17 cellular contexts compared by ENCODE assay signal in genomic region chr4:156798438-156798837, GRCh38.
DNase-seq lines count a peak whose midpoint lies in the region; ATAC-seq and TF ChIP-seq lines count a peak whose summit lies in the region.
"Had no signal": no experiment of that assay in that cellular context is flagged by ENCODE, and none has a peak within 500 bp of the region (broad histone marks: within the 10 kb centered on the region; RNA-seq: fewer than 3 reads in every experiment).

No MANE protein-coding gene starts in this region.

- CTCF ChIA-PET in RWPE1 (lab: Yijun Ruan, JAX): interaction anchor here (0.5 kb wide), 1 partner anchor 599 kb away, joined by 6 read pairs; no protein-coding TSS in a partner anchor
- CTCF ChIA-PET in naive thymus-derived CD4-positive, alpha-beta T cell (lab: Charles Lee): no interaction called here

- H3K4me3 ChIP-seq in ACC112 (ENCODE audit: low read depth, low read length): no peak overlapping the region
- no peak overlapping the region for H3K4me3 ChIP-seq in naive thymus-derived CD4-positive, alpha-beta T cell (ENCODE audit: low read length)
- H3K4me3 ChIP-seq in colonic mucosa: no peak overlapping the region
- H3K4me3 ChIP-seq: MG63 had no signal

- no peak for ATAC-seq in naive thymus-derived CD4-positive, alpha-beta T cell

- no peak for TF ChIP-seq CTCF in RWPE1 (conservative IDR thresholded peaks at IDR 0.05; ENCODE audit: low read depth)
- TF ChIP-seq CTCF in chondrocyte (IDR thresholded peaks at IDR 0.05): no peak
- TF ChIP-seq CTCF in mesothelial cell of epicardium (IDR thresholded peaks at IDR 0.05; ENCODE audit: unreplicated experiment): no peak
- no peak for TF ChIP-seq CTCF in colonic mucosa (IDR thresholded peaks at IDR 0.05)

- no peaks in the 10 kb centered on the region for H3K27me3 Mint-ChIP-seq in chondrocyte (ENCODE audit: low read depth)
- H3K27me3 Mint-ChIP-seq in mesothelial cell of epicardium (ENCODE audit: low read depth): no peaks in the 10 kb centered on the region
- no peaks in the 10 kb centered on the region for H3K27me3 Mint-ChIP-seq in naive thymus-derived CD4-positive, alpha-beta T cell
- H3K27me3 Mint-ChIP-seq: CD4-positive, alpha-beta T cell had no signal

- no peaks in the 10 kb centered on the region for H3K9me3 Mint-ChIP-seq in chondrocyte (ENCODE audit: low read depth)
- no peaks in the 10 kb centered on the region for H3K9me3 Mint-ChIP-seq in mesothelial cell of epicardium
- H3K9me3 Mint-ChIP-seq in naive thymus-derived CD4-positive, alpha-beta T cell: peaks cover 0 to 2% (median 0%) of the 10 kb centered on the region in 11 donors
- H3K9me3 Mint-ChIP-seq: CD4-positive, alpha-beta T cell had no signal

- no peaks in the 10 kb centered on the region for H3K27me3 ChIP-seq in ACC112 (ENCODE audit: insufficient read depth, low read length)
- H3K27me3 ChIP-seq in naive thymus-derived CD4-positive, alpha-beta T cell (ENCODE audit: control insufficient read depth in 2 of 2, insufficient read depth in 2 of 2, low read length in 2 of 2): no peaks in the 10 kb centered on the region
- H3K27me3 ChIP-seq in colonic mucosa: no peaks in the 10 kb centered on the region
- H3K27me3 ChIP-seq: MG63 had no signal

- peak; percentile 50 for DNase-seq in RWPE1 (ENCODE audit: low spot score)
- DNase-seq in chondrocyte (ENCODE audit: low spot score): no peak
- no peak for DNase-seq in mesothelial cell of epicardium (ENCODE audit: low spot score in 2 of 2, unreplicated experiment in 2 of 2)
- no peak for DNase-seq in AG20443 (ENCODE audit: low spot score)
- no peak for DNase-seq in naive thymus-derived CD4-positive, alpha-beta T cell
- DNase-seq in colonic mucosa: no peak
- DNase-seq: CD4-positive, alpha-beta T cell; COR-L47; DMS79; MG63; NCI-H1048; NCI-H1417 treated with DMSO at 0.1 percent for 48 hours; NCI-H2029 treated with DMSO at 0.1 percent for 48 hours; NCI-H510A treated with DMSO at 0.1 percent for 48 hours; NCI-H748 treated with DMSO at 0.1 percent for 48 hours; NK-92 treated with Interleukin-12 subunit alpha and Interleukin-12 subunit beta, amount 100 ng/mL, for 24 hours had no signal

- H3K4me1 Mint-ChIP-seq in chondrocyte (ENCODE audit: low read depth): peaks cover 48% of the 10 kb centered on the region
- H3K4me1 Mint-ChIP-seq in mesothelial cell of epicardium: peaks cover 42% of the 10 kb centered on the region
- no peaks in the 10 kb centered on the region for H3K4me1 Mint-ChIP-seq in naive thymus-derived CD4-positive, alpha-beta T cell

- H3K4me3 Mint-ChIP-seq in chondrocyte (ENCODE audit: unreplicated experiment) (no peak overlapping the region), mesothelial cell of epicardium (no peak overlapping the region)
- H3K4me3 Mint-ChIP-seq in naive thymus-derived CD4-positive, alpha-beta T cell: no peak overlapping the region
- H3K4me3 Mint-ChIP-seq: CD4-positive, alpha-beta T cell had no signal

- H3K36me3 ChIP-seq in ACC112 (ENCODE audit: insufficient read depth, low read length): no peaks in the 10 kb centered on the region
- H3K36me3 ChIP-seq in naive thymus-derived CD4-positive, alpha-beta T cell (ENCODE audit: control insufficient read depth in 2 of 3, insufficient read depth in 3 of 3, low read length in 3 of 3): no peaks in the 10 kb centered on the region
- no peaks in the 10 kb centered on the region for H3K36me3 ChIP-seq in colonic mucosa

- H3K36me3 Mint-ChIP-seq in chondrocyte (ENCODE audit: low read depth): peaks cover 3% of the 10 kb centered on the region
- H3K36me3 Mint-ChIP-seq in mesothelial cell of epicardium: peaks cover 7% of the 10 kb centered on the region
- no peaks in the 10 kb centered on the region for H3K36me3 Mint-ChIP-seq in naive thymus-derived CD4-positive, alpha-beta T cell

- H3K4me1 ChIP-seq in ACC112 (ENCODE audit: control insufficient read depth, insufficient read depth, low read length, unreplicated experiment) (peaks cover 30% of the 10 kb centered on the region), colonic mucosa (no peaks in the 10 kb centered on the region)
- no peaks in the 10 kb centered on the region for H3K4me1 ChIP-seq in naive thymus-derived CD4-positive, alpha-beta T cell (ENCODE audit: control insufficient read depth in 2 of 2, insufficient read depth in 2 of 2, low read length in 2 of 2)

- intact Hi-C loops in naive thymus-derived CD4-positive, alpha-beta T cell (cut with micrococcal nuclease): no loop called here
- intact Hi-C loops in colonic mucosa (cut with DNase I): no loop called here

- no peak overlapping the region for H3K9ac ChIP-seq in colonic mucosa (ENCODE audit: low read depth in 2 of 2, low read length in 2 of 2)

- H3K9me3 ChIP-seq in naive thymus-derived CD4-positive, alpha-beta T cell (ENCODE audit: control insufficient read depth in 2 of 3, low read length in 3 of 3): no peaks in the 10 kb centered on the region
- no peaks in the 10 kb centered on the region for H3K9me3 ChIP-seq in colonic mucosa
- H3K9me3 ChIP-seq: MG63 had no signal

- H3K27ac ChIP-seq in ACC112 (ENCODE audit: low read depth, low read length) (peak overlapping the region; percentile 46), RWPE1 (peak overlapping the region; percentile 87), colonic mucosa (no peak overlapping the region)
- H3K27ac ChIP-seq in naive thymus-derived CD4-positive, alpha-beta T cell (ENCODE audit: low read depth, low read length): no peak overlapping the region

- POLR2A ChIA-PET in RWPE1 (lab: Yijun Ruan, JAX; ENCODE audit: low non-redundant PET): no interaction called here
- POLR2A ChIA-PET in naive thymus-derived CD4-positive, alpha-beta T cell (lab: Charles Lee): no interaction called here

- H2AFZ ChIP-seq in ACC112 (ENCODE audit: low read length, unreplicated experiment): no peak overlapping the region

- peaks cover 2% of the 10 kb centered on the region for H3K79me2 ChIP-seq in ACC112 (ENCODE audit: control insufficient read depth, insufficient read depth, low read length, unreplicated experiment)

- H3K27ac Mint-ChIP-seq in chondrocyte (ENCODE audit: unreplicated experiment) (peak overlapping the region; percentile 87), mesothelial cell of epicardium (peak overlapping the region; percentile 73)
- H3K27ac Mint-ChIP-seq in naive thymus-derived CD4-positive, alpha-beta T cell: no peak overlapping the region
- H3K27ac Mint-ChIP-seq: CD4-positive, alpha-beta T cell had no signal

Comparison
In these comparisons a context has a peak if more than half of its experiments do, and no peak if none do; other contexts are left out.
1. H3K27ac ChIP-seq: peak in ACC112 (single experiment) and RWPE1 (single experiment); none in naive thymus-derived CD4-positive, alpha-beta T cell (single experiment) and colonic mucosa (single experiment).
2. H3K27ac Mint-ChIP-seq: peak in chondrocyte (single experiment) and mesothelial cell of epicardium (single experiment); none in naive thymus-derived CD4-positive, alpha-beta T cell (0 of 9).